Comparison of ENCODE assay signal across 12 cellular contexts in the genomic region with DNA sequence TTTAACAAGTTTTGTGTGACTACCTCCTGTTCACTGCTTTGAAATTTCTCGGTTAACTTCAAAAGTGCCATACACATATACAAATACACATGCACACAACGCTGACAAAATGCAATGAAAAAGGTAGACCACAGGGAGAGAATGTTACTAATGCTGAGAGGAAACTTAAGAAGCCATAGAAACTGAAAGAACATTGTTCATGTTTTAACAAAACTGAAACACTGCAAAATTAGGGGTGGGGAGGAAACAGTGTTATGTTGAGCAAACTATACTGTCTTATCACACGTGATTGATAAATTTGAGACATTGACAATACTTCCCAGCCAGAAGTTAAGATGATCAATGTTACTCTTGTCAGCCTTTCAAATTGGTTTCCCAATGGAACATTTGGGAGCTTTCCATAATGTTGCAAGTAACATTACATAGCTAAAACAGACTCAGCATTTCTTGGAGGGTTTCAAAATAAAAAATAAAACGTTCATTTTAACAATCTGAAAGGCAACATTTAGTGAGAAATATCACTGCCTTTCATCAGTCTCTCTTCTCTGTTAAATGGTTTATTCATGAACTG.
DNase-seq lines count a peak whose midpoint lies in the region; ATAC-seq and TF ChIP-seq lines count a peak whose summit lies in the region.
"Had no signal": no experiment of that assay in that cellular context is flagged by ENCODE, and none has a peak within 500 bp of the region (broad histone marks: within the 10 kb centered on the region; RNA-seq: fewer than 3 reads in every experiment).

No MANE protein-coding gene starts in this region.

- peaks cover 0 to 6% of the 10 kb centered on the region in 2 donors for H3K4me1 ChIP-seq in right atrium auricular region

- DNase-seq in RPMI8226, result peak; percentile 31
- no peak for DNase-seq in right atrium auricular region (ENCODE audit: low spot score)
- DNase-seq in NCI-H2107 (lab: John Stamatoyannopoulos, UW), result no peak
- DNase-seq in DMS79 treated with DMSO at 0.1 percent for 48 hours (lab: John Stamatoyannopoulos, UW), result no peak
- no peak for DNase-seq in NCI-H774 (lab: John Stamatoyannopoulos, UW)
- DNase-seq: activated effector memory CD4-positive, alpha-beta T cell treated with Interleukin-2 at 50 U/mL for 16 hours; left cardiac atrium had no signal

- no peaks in the 10 kb centered on the region for H3K36me3 ChIP-seq in right atrium auricular region

- no peaks in the 10 kb centered on the region for H3K27me3 ChIP-seq in right atrium auricular region

- H3K4me3 ChIP-seq in right atrium auricular region, result no peak overlapping the region

- no peaks in the 10 kb centered on the region for H3K9me3 ChIP-seq in right atrium auricular region

- no peak for TF ChIP-seq CTCF in right atrium auricular region (IDR thresholded peaks at IDR 0.05)

- H3K27ac ChIP-seq in right atrium auricular region, result peak overlapping the region in 1 of 2 donors; percentile 7
- H3K27ac ChIP-seq: C4-2B, VCaP had no signal

- peak; percentile 92 for ATAC-seq in GM18519 (IDR thresholded peaks at IDR 0.05; ENCODE audit: low FRiP score, unreplicated experiment)
- ATAC-seq in GM21367 (IDR thresholded peaks at IDR 0.05; ENCODE audit: unreplicated experiment), result peak; percentile 93
- ATAC-seq in HG03039 (IDR thresholded peaks at IDR 0.05; ENCODE audit: unreplicated experiment), result peak; percentile 85
